ENCODE assay signal across 8 cellular contexts in the genomic region with DNA sequence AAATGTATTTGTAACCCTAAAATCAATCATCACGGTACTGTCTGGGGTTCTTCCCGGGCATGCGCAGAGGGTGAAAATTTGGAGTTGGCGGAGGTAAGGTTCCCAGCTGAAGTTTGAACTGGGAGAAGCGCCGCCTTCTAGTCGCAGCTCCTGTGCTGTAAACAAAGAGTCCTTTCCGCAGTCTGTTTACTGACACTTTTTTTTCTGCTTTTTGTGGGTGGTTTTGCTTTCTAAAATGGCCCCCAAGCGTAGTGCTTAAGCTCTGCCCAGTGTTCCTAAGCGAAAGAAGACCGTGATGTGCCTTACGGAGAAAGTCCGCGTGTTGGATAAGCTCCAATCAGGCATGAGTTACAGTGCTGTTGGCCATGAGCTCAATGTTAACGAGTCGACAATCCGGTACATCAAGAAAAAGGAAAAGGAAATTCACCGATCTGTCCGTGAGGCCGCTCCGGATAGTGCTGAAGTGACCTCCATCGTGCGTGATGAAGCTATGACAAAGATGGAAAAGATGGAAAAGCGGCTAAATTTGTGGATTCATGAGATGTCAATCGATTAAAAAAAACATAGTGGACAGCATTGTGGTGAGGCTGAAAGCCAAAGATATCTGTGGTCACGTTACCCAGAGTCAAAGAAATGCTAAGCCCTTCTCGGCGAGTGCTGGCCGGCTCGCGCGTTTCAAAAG. TPM values are rescaled to one million over a fixed set of nuclear protein-coding genes. Genes with fewer than 3 reads are reported as not detected.
A peak's percentile ranks its signal among the peaks of the same experiment; 100 is the strongest.
DNase-seq lines count a peak whose midpoint lies in the region; ATAC-seq and TF ChIP-seq lines count a peak whose summit lies in the region.

No MANE protein-coding gene starts in this region.

- H3K27me3 ChIP-seq in OCI-LY3 (ENCODE audit: low read depth, low read length): no peaks in the 10 kb centered on the region

- peak overlapping the region; percentile 98 for H2AFZ ChIP-seq in OCI-LY3 (ENCODE audit: low read depth, low read length)

- ATAC-seq in GM21528 (IDR thresholded peaks at IDR 0.05; ENCODE audit: low FRiP score, unreplicated experiment): peak; percentile 73

- peaks cover 25% of the 10 kb centered on the region for H3K79me2 ChIP-seq in OCI-LY3 (ENCODE audit: low read length)

- TF ChIP-seq CTCF in OCI-LY3 (IDR thresholded peaks at IDR 0.05; ENCODE audit: low read depth, low read length): no peak
- TF ChIP-seq CTCF in astrocyte of the spinal cord (IDR thresholded peaks at IDR 0.05; ENCODE audit: low read depth, low read length): no peak

- DNase-seq in NCI-H2107 (lab: John Stamatoyannopoulos, UW): peak; percentile 50
- DNase-seq in NCI-H2107 treated with DMSO at 0.1 percent for 48 hours (lab: John Stamatoyannopoulos, UW; ENCODE audit: unreplicated experiment): no peak
- DNase-seq in HUDEP-2 (lab: John Stamatoyannopoulos, UW; ENCODE audit: unreplicated experiment in 76 of 76): peak in 71 of 76 experiments; percentile 31 to 88 (median 74)
- DNase-seq in astrocyte of the spinal cord (ENCODE audit: low read depth, low spot score): peak; percentile 96
- peak; percentile 83 for DNase-seq in iPS DF 19.7 (ENCODE audit: low read depth, low spot score)
- peak; percentile 94 for DNase-seq in renal cortical epithelial cell (ENCODE audit: low read depth)

- in situ Hi-C loops in astrocyte of the spinal cord (cut with HindIII; ENCODE audit: low sequenced_read_pairs): no loop called here

- H3K9me3 ChIP-seq in OCI-LY3 (ENCODE audit: insufficient read depth, low read length): no peaks in the 10 kb centered on the region

- H3K9ac ChIP-seq in OCI-LY3 (ENCODE audit: low read length): peak overlapping the region; percentile 65

- no peaks in the 10 kb centered on the region for H3K36me3 ChIP-seq in OCI-LY3 (replicated peaks; ENCODE audit: low read depth, low read length)

- peaks cover 5% of the 10 kb centered on the region; the same call in 1 of the 2 replicates for H3K4me1 ChIP-seq in OCI-LY3 (ENCODE audit: low read length)

- H3K27ac ChIP-seq in OCI-LY3 (ENCODE audit: low read length): peak overlapping the region; percentile 4; the same call in 1 of the 2 replicates

- no peaks in the 10 kb centered on the region for H4K20me1 ChIP-seq in OCI-LY3 (ENCODE audit: insufficient read depth, low read length)

- peak overlapping the region; percentile 73 for H3K4me2 ChIP-seq in OCI-LY3 (ENCODE audit: low read length)

- peak overlapping the region; percentile 84 for H3K4me3 ChIP-seq in OCI-LY3 (ENCODE audit: low read length)
- peak overlapping the region; percentile 96 for H3K4me3 ChIP-seq in astrocyte of the spinal cord (ENCODE audit: low read depth, low read length)

RNA-seq across cellular contexts. Expression of a gene that starts 0.6 kb away (rescaled TPM):
- total RNA-seq in renal cortical epithelial cell: 39.6 and 96.2 TPM in 2 replicates

RNA-seq across cellular contexts. Expression of a gene that starts 30.6 kb away (rescaled TPM):
- 28.8 and 30.9 TPM in 2 replicates for total RNA-seq in renal cortical epithelial cell
